Comparison of ENCODE assay signal across 8 cellular contexts in genomic region chr2:231709636-231709980, GRCh38. TPM values are rescaled to one million over a fixed set of nuclear protein-coding genes. Genes with fewer than 3 reads are reported as not detected.
DNase-seq lines count a peak whose midpoint lies in the region; ATAC-seq and TF ChIP-seq lines count a peak whose summit lies in the region.

No MANE protein-coding gene starts in this region.

- 0 out of 3 replicates have a peak, but pooled peaks have one; percentile 1 for TF ChIP-seq CTCF in GM12872 (IDR thresholded peaks at IDR 0.05; ENCODE audit: insufficient read depth, low read depth, low read length)
- no peak for TF ChIP-seq CTCF in Peyer's patch (IDR thresholded peaks at IDR 0.05)
- TF ChIP-seq CTCF in lower leg skin (IDR thresholded peaks at IDR 0.05), result no peak

- H3K9ac ChIP-seq in subcutaneous abdominal adipose tissue (ENCODE audit: low read length in 5 of 5), result peak overlapping the region; percentile 38 to 92 (median 91)

- DNase-seq in Peyer's patch, result peak in 2 of 3 donors; percentile 40 to 71
- peak in 15 of 61 donors; percentile 23 to 70 (median 58) for DNase-seq in caudate nucleus (lab: John Stamatoyannopoulos, UW)
- peak; percentile 52 to 93 for DNase-seq in lower leg skin (ENCODE audit: low spot score in 2 of 2)
- DNase-seq in iPS-NIHi11 (ENCODE audit: low spot score), result no peak
- no peak for DNase-seq in AG08396 (ENCODE audit: low spot score)

- intact Hi-C loops in lower leg skin (cut with DNase I; ENCODE audit: low total_unique reads), result no loop called here

- H3K36me3 ChIP-seq in Peyer's patch, result peaks cover 0 to 19% (median 0%) of the 10 kb centered on the region in 3 donors
- H3K36me3 ChIP-seq in subcutaneous abdominal adipose tissue (ENCODE audit: control insufficient read depth in 5 of 5, insufficient read depth in 5 of 5, low read length in 5 of 5), result peaks cover 0 to 18% (median 15%) of the 10 kb centered on the region in 5 donors

- no peak for ATAC-seq in GM19351 (IDR thresholded peaks at IDR 0.05; ENCODE audit: unreplicated experiment)

- TF ChIP-seq POLR2A in Peyer's patch (IDR thresholded peaks at IDR 0.05) (no peak), lower leg skin (IDR thresholded peaks at IDR 0.05) (no peak)

- peaks cover 3 to 37% (median 17%) of the 10 kb centered on the region in 4 donors for H3K4me1 ChIP-seq in Peyer's patch
- H3K4me1 ChIP-seq in subcutaneous abdominal adipose tissue (ENCODE audit: control insufficient read depth in 5 of 5, insufficient read depth in 5 of 5, low read length in 5 of 5), result peaks cover 19 to 68% (median 54%) of the 10 kb centered on the region in 5 donors

- H3K4me3 ChIP-seq in Peyer's patch (peak overlapping the region; percentile 93 to 99 (median 98)), lower leg skin (ENCODE audit: low read depth, poor library complexity, severe bottlenecking) (peak overlapping the region; percentile 100), subcutaneous abdominal adipose tissue (ENCODE audit: low read depth in 1 of 5, low read length in 5 of 5) (peak overlapping the region; percentile 61 to 86 (median 84))

- H3K27ac ChIP-seq in Peyer's patch (peak overlapping the region; percentile 98 to 100 (median 100)), caudate nucleus (ENCODE audit: low read depth, low read length) (peak overlapping the region; percentile 95), subcutaneous abdominal adipose tissue (ENCODE audit: low read depth, low read length) (peak overlapping the region; percentile 94)

- H3K27me3 ChIP-seq in Peyer's patch (no peaks in the 10 kb centered on the region), subcutaneous abdominal adipose tissue (ENCODE audit: control insufficient read depth in 5 of 5, insufficient read depth in 4 of 5, low read length in 5 of 5) (no peaks in the 10 kb centered on the region)

- 0 to 1% methylated on average over 10 to 25 of the region's 33 CpGs for WGBS in lower leg skin, 2 donors

- H3K9me3 ChIP-seq in Peyer's patch (no peaks in the 10 kb centered on the region), subcutaneous abdominal adipose tissue (ENCODE audit: control insufficient read depth in 5 of 5, low read length in 5 of 5) (no peaks in the 10 kb centered on the region)

RNA-seq across cellular contexts. Expression of gene PTMA, which starts 1.3 kb away (rescaled TPM):
- total RNA-seq in Peyer's patch (1,000 to 10,000 TPM in 1 of 4 donors, 100 to 1,000 TPM in 3; 316 to 1,049 (median 353) TPM), lower leg skin (1,000 to 10,000 TPM in 2 of 4 donors, 100 to 1,000 TPM in 2; 811 to 1,206 (median 976) TPM)

Comparison
In these comparisons a context has a peak if more than half of its experiments do, and no peak if none do; other contexts are left out.
1. DNase-seq: peak in Peyer's patch (2 of 3) and lower leg skin (2 of 2); none in iPS-NIHi11 (single experiment) and AG08396 (single experiment).
2. Peak in every context shown above with its lines, with median percentiles within 50 percentile points of each other: H3K27ac ChIP-seq and H3K4me3 ChIP-seq.